18 cellular contexts compared by ENCODE assay signal in genomic region chr9:28394774-28395173, GRCh38.
DNase-seq lines count a peak whose midpoint lies in the region; ATAC-seq, FAIRE-seq and TF ChIP-seq lines count a peak whose summit lies in the region.
"Had no signal": no experiment of that assay in that cellular context is flagged by ENCODE, and none has a peak within 500 bp of the region (broad histone marks: within the 10 kb centered on the region; RNA-seq: fewer than 3 reads in every experiment).

No MANE protein-coding gene starts in this region.

- no peak for TF ChIP-seq POLR2A in H54 (IDR thresholded peaks at IDR 0.05; ENCODE audit: low read depth, low read length)

- peak; percentile 17 for DNase-seq in NCI-H69 (lab: John Stamatoyannopoulos, UW)
- DNase-seq in anterior cingulate cortex (lab: John Stamatoyannopoulos, UW) = no peak
- no peak for DNase-seq in H54 (ENCODE audit: insufficient read length, low spot score)
- DNase-seq in NOMO-1 (lab: John Stamatoyannopoulos, UW; ENCODE audit: unreplicated experiment in 2 of 2) = no peak
- DNase-seq: 8988T; ACHN; Caco-2; Calu3; CD4-positive, alpha-beta T cell; CD8-positive, alpha-beta T cell; DMS79 treated with DMSO at 0.1 percent for 48 hours; GF-D8 had no signal

- ATAC-seq in SK-N-SH treated with all-trans-retinoic acid at 6 μM for 48 hours = no peak
- ATAC-seq: CD8-positive, alpha-beta T cell had no signal

- FAIRE-seq in H54 (lab: Jason Lieb, UNC) = no peak
- FAIRE-seq: A204.1, D721Med, G401.6, GM12891, GM19239 had no signal

TF ChIP-seq in SK-N-SH treated with all-trans-retinoic acid at 6 μM for 48 hours, 23 proteins besides CTCF, POLR2A, EP300 and RAD21:
- TF ChIP-seq TSHZ2 (CRISPR knock-in tag; IDR thresholded peaks at IDR 0.05) = peak; percentile 11; the same call in 1 of the 2 replicates
- peak; percentile 65 for TF ChIP-seq ISL1 (CRISPR knock-in tag; IDR thresholded peaks at IDR 0.05)
- TF ChIP-seq TCF4 (CRISPR knock-in tag; IDR thresholded peaks at IDR 0.05; ENCODE audit: borderline replicate concordance) = peak; percentile 67
- TF ChIP-seq ESRRG (CRISPR knock-in tag; IDR thresholded peaks at IDR 0.05) = no peak
